ENCODE assay signal across 14 cellular contexts in the genomic region with DNA sequence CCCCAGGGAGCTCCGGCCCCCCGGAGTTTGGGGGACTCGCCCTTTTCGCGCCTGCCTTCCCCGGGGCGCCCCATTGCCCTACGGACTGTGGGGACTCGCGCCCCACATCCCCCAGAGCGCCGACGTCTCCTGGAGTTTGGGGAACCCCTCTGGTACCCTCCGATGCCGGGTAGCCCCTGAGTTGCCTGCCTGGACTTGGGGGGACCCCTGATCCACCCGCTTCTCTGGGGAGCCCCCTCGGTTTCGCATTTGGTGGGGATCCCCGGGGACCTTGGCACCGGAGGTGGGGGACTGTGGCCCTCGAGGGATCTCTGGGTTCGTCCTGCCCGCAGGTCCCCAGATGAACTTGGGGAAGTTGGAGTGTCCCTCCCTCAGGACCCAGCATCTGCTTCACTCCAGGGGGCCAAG. TPM values are rescaled to one million over a fixed set of nuclear protein-coding genes. Genes with fewer than 3 reads are reported as not detected.
DNase-seq lines count a peak whose midpoint lies in the region; ATAC-seq and TF ChIP-seq lines count a peak whose summit lies in the region.
"Had no signal": no experiment of that assay in that cellular context is flagged by ENCODE, and none has a peak within 500 bp of the region (broad histone marks: within the 10 kb centered on the region; RNA-seq: fewer than 3 reads in every experiment).

No MANE protein-coding gene starts in this region.

- no peak for TF ChIP-seq CTCF in liver (IDR thresholded peaks at IDR 0.05; ENCODE audit: low read depth, low read length, missing input control)
- TF ChIP-seq CTCF in spleen (IDR thresholded peaks at IDR 0.05 in 8 of 11, conservative IDR thresholded peaks at IDR 0.05 in 3 of 11) = no peak

- H3K4me1 Mint-ChIP-seq in activated naive CD4-positive, alpha-beta T cell treated with anti-CD3 and anti-CD28 coated beads, Interleukin-2, amount 10 ng/mL, durations not matched to agents 7 days and 5 days = peaks cover 9% of the 10 kb centered on the region
- H3K4me1 Mint-ChIP-seq in activated naive CD8-positive, alpha-beta T cell (ENCODE audit: low read depth) = peaks cover 8% of the 10 kb centered on the region
- H3K4me1 Mint-ChIP-seq in stimulated activated naive B cell treated with anti-CD40 and anti-IgM and Interleukin-4, amounts not matched to agents 10 μg/mL and 1 μg/mL and 100 μg/mL, for 72 hours = peaks cover 10 to 12% of the 10 kb centered on the region in 2 donors

- CTCF ChIA-PET in activated naive CD4-positive, alpha-beta T cell treated with anti-CD3 and anti-CD28 coated beads, Interleukin-2, amount 10 ng/mL, durations not matched to agents 7 days and 5 days (lab: Charles Lee) = no interaction called here

- no peak for TF ChIP-seq RAD21 in liver (IDR thresholded peaks at IDR 0.05)

- no peak overlapping the region for H3K27ac ChIP-seq in liver (ENCODE audit: low read depth in 1 of 2, low read length in 2 of 2)
- no peak overlapping the region for H3K27ac ChIP-seq in spleen

- H3K27ac Mint-ChIP-seq in activated naive CD4-positive, alpha-beta T cell treated with anti-CD3 and anti-CD28 coated beads, Interleukin-2, amount 10 ng/mL, durations not matched to agents 7 days and 5 days = no peak overlapping the region
- H3K27ac Mint-ChIP-seq in activated naive CD8-positive, alpha-beta T cell = no peak overlapping the region
- H3K27ac Mint-ChIP-seq in stimulated activated naive B cell treated with anti-CD40 and anti-IgM and Interleukin-4, amounts not matched to agents 10 μg/mL and 1 μg/mL and 100 μg/mL, for 72 hours = no peak overlapping the region

- DNase-seq in activated naive CD4-positive, alpha-beta T cell treated with anti-CD3 and anti-CD28 coated beads, Interleukin-2, amount 10 ng/mL, durations not matched to agents 7 days and 5 days = no peak
- DNase-seq in activated naive CD4-positive, alpha-beta T cell treated with anti-CD3 and anti-CD28 coated beads, Interleukin-2, amount 50 U/mL, for 16 hours = no peak
- DNase-seq in stimulated activated naive B cell treated with anti-CD40 and anti-IgM and Interleukin-4, amounts not matched to agents 10 μg/mL and 1 μg/mL and 100 μg/mL, for 72 hours = no peak
- no peak for DNase-seq in spleen
- DNase-seq in sciatic nerve (ENCODE audit: low spot score) = no peak
- no peak for DNase-seq in mesenteric fat pad (ENCODE audit: low spot score)
- DNase-seq: activated T-cell treated with anti-CD3 and anti-CD28 coated beads, Interleukin-2, amount 50 U/mL, for 1 hour; dermis blood vessel endothelial cell; midbrain; NCI-H187 treated with DMSO at 0.1 percent for 48 hours; T-helper 9 cell had no signal

- no peak for ATAC-seq in stimulated activated naive B cell treated with anti-CD40 and anti-IgM and Interleukin-4, amounts not matched to agents 10 μg/mL and 1 μg/mL and 100 μg/mL, for 72 hours (replicated peaks)
- no peak for ATAC-seq in sciatic nerve

- no peaks in the 10 kb centered on the region for H3K9me3 Mint-ChIP-seq in activated naive CD4-positive, alpha-beta T cell treated with anti-CD3 and anti-CD28 coated beads, Interleukin-2, amount 10 ng/mL, durations not matched to agents 7 days and 5 days
- no peaks in the 10 kb centered on the region for H3K9me3 Mint-ChIP-seq in activated naive CD8-positive, alpha-beta T cell (ENCODE audit: low read depth)
- no peaks in the 10 kb centered on the region for H3K9me3 Mint-ChIP-seq in stimulated activated naive B cell treated with anti-CD40 and anti-IgM and Interleukin-4, amounts not matched to agents 10 μg/mL and 1 μg/mL and 100 μg/mL, for 72 hours

- TF ChIP-seq POLR2A in spleen (IDR thresholded peaks at IDR 0.05) = no peak

- H3K4me3 ChIP-seq in liver (ENCODE audit: low read depth in 1 of 3, low read length in 3 of 3) (peak overlapping the region in 2 of 3 donors; percentile 2 to 73), spleen (peak overlapping the region in 1 of 8 donors; percentile 58)

- H3K36me3 Mint-ChIP-seq in activated naive CD4-positive, alpha-beta T cell treated with anti-CD3 and anti-CD28 coated beads, Interleukin-2, amount 10 ng/mL, durations not matched to agents 7 days and 5 days = peaks cover 2% of the 10 kb centered on the region
- H3K36me3 Mint-ChIP-seq in activated naive CD8-positive, alpha-beta T cell = no peaks in the 10 kb centered on the region
- H3K36me3 Mint-ChIP-seq in stimulated activated naive B cell treated with anti-CD40 and anti-IgM and Interleukin-4, amounts not matched to agents 10 μg/mL and 1 μg/mL and 100 μg/mL, for 72 hours = peaks cover 2 to 4% of the 10 kb centered on the region in 2 donors

- H3K9ac ChIP-seq in liver (ENCODE audit: low read depth in 1 of 2, low read length in 2 of 2) = no peak overlapping the region

- no peaks in the 10 kb centered on the region for H3K27me3 ChIP-seq in liver (ENCODE audit: control insufficient read depth in 4 of 4, insufficient read depth in 4 of 4, low read length in 3 of 4)
- peaks cover 4 to 87% (median 81%) of the 10 kb centered on the region in 7 donors for H3K27me3 ChIP-seq in spleen (replicated peaks in 1 of 7)

- WGBS in liver = 39% methylated on average over 23 of the region's 23 CpGs
- WGBS in spleen, 5 donors = 17 to 26% (median 24%) methylated on average over 7 to 23 of the region's 23 CpGs

- H3K27me3 Mint-ChIP-seq in activated naive CD4-positive, alpha-beta T cell treated with anti-CD3 and anti-CD28 coated beads, Interleukin-2, amount 10 ng/mL, durations not matched to agents 7 days and 5 days = peaks cover 78% of the 10 kb centered on the region
- H3K27me3 Mint-ChIP-seq in activated naive CD8-positive, alpha-beta T cell = peaks cover 14% of the 10 kb centered on the region
- H3K27me3 Mint-ChIP-seq in stimulated activated naive B cell treated with anti-CD40 and anti-IgM and Interleukin-4, amounts not matched to agents 10 μg/mL and 1 μg/mL and 100 μg/mL, for 72 hours = peaks cover 38 to 68% of the 10 kb centered on the region in 2 donors

- peak overlapping the region; percentile 46 for H3K4me3 Mint-ChIP-seq in activated naive CD4-positive, alpha-beta T cell treated with anti-CD3 and anti-CD28 coated beads, Interleukin-2, amount 10 ng/mL, durations not matched to agents 7 days and 5 days
- H3K4me3 Mint-ChIP-seq in activated naive CD8-positive, alpha-beta T cell = peak overlapping the region; percentile 38
- H3K4me3 Mint-ChIP-seq in stimulated activated naive B cell treated with anti-CD40 and anti-IgM and Interleukin-4, amounts not matched to agents 10 μg/mL and 1 μg/mL and 100 μg/mL, for 72 hours = peak overlapping the region; percentile 79 to 81

- intact Hi-C loops in spleen (cut with DNase I; ENCODE audit: low total_unique reads) = loop anchor here (10.0 kb wide), 1 partner anchor 88 kb away; no protein-coding TSS in a partner anchor
- intact Hi-C loops in sciatic nerve (cut with DNase I) = loop anchor here (10.0 kb wide), 1 partner anchor 108 kb away; no protein-coding TSS in a partner anchor

- H3K36me3 ChIP-seq in liver (ENCODE audit: control insufficient read depth in 4 of 4, insufficient read depth in 3 of 4, low read depth in 1 of 4, low read length in 3 of 4) (no peaks in the 10 kb centered on the region), spleen (no peaks in the 10 kb centered on the region)

- H3K9me3 ChIP-seq in liver (ENCODE audit: control insufficient read depth in 4 of 4, low read length in 3 of 4) (no peaks in the 10 kb centered on the region), spleen (no peaks in the 10 kb centered on the region)

- peaks cover 18 to 61% (median 39%) of the 10 kb centered on the region in 4 donors for H3K4me1 ChIP-seq in liver (ENCODE audit: control insufficient read depth in 4 of 4, insufficient read depth in 4 of 4, low read length in 3 of 4)
- peaks cover 0 to 47% (median 30%) of the 10 kb centered on the region in 6 donors for H3K4me1 ChIP-seq in spleen

TF ChIP-seq in liver, 16 proteins besides CTCF, POLR2A, EP300 and RAD21 (continues in another document):
- no peak for TF ChIP-seq JUND (IDR thresholded peaks at IDR 0.05)
- TF ChIP-seq RXRA (IDR thresholded peaks at IDR 0.05) = no peak
- TF ChIP-seq, protein P1, sequence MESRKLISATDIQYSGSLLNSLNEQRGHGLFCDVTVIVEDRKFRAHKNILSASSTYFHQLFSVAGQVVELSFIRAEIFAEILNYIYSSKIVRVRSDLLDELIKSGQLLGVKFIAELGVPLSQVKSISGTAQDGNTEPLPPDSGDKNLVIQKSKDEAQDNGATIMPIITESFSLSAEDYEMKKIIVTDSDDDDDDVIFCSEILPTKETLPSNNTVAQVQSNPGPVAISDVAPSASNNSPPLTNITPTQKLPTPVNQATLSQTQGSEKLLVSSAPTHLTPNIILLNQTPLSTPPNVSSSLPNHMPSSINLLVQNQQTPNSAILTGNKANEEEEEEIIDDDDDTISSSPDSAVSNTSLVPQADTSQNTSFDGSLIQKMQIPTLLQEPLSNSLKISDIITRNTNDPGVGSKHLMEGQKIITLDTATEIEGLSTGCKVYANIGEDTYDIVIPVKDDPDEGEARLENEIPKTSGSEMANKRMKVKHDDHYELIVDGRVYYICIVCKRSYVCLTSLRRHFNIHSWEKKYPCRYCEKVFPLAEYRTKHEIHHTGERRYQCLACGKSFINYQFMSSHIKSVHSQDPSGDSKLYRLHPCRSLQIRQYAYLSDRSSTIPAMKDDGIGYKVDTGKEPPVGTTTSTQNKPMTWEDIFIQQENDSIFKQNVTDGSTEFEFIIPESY (IDR thresholded peaks at IDR 0.05) = no peak

RNA-seq across cellular contexts. Expression of a gene that starts 0.8 kb away (rescaled TPM):
- total RNA-seq in liver = 1 to 10 TPM in 1 of 2 donors, under 1 TPM in 1; 0.98 to 6.2 TPM
- 1 to 10 TPM; 2.5 to 9.8 TPM for polyA plus RNA-seq in liver
- not detected for total RNA-seq in spleen
- not detected for polyA plus RNA-seq in spleen
- total RNA-seq in sciatic nerve = not detected
- total RNA-seq in mesenteric fat pad = not detected
- total RNA-seq: dermis blood vessel endothelial cell had no signal
- polyA plus RNA-seq: AG04450 had no signal

RNA-seq across cellular contexts. Expression of a gene that starts 11.1 kb away (rescaled TPM):
- 10 to 100 TPM; 14.6 to 15.7 TPM for total RNA-seq in liver
- 10 to 100 TPM; 51.9 to 79.8 TPM for polyA plus RNA-seq in liver
- total RNA-seq in spleen = 10 to 100 TPM; 35.8 to 69.6 (median 43.9) TPM
- 100 to 1,000 TPM in 1 of 3 donors, 10 to 100 TPM in 2; 82.9 to 134 (median 88.6) TPM for polyA plus RNA-seq in spleen
- 21.4 TPM for total RNA-seq in sciatic nerve
- 53.2 TPM for total RNA-seq in mesenteric fat pad

RNA-seq across cellular contexts. Expression of a gene that starts 17.3 kb away (rescaled TPM):
- total RNA-seq in liver (100 to 1,000 TPM in 1 of 2 donors, 10 to 100 TPM in 1; 80.5 to 135 TPM), spleen (100 to 1,000 TPM; 333 to 672 (median 514) TPM), sciatic nerve (550 TPM), mesenteric fat pad (243 TPM)
- polyA plus RNA-seq in liver (100 to 1,000 TPM in 1 of 2 donors, 10 to 100 TPM in 1; 41.1 to 113 TPM), spleen (100 to 1,000 TPM; 406 to 894 (median 843) TPM)

RNA-seq across cellular contexts. Expression of a gene that starts 38.1 kb away (rescaled TPM):
- 10 to 100 TPM in 1 of 2 donors, 1 to 10 TPM in 1; 9.1 to 22.9 TPM for total RNA-seq in liver
- polyA plus RNA-seq in liver = 10 to 100 TPM in 1 of 2 donors, 1 to 10 TPM in 1; 2.9 to 14.6 TPM
- 100 to 1,000 TPM in 4 of 7 donors, 10 to 100 TPM in 3; 42.1 to 223 (median 138) TPM for total RNA-seq in spleen
- 10 to 100 TPM; 16.5 to 48.9 (median 19.1) TPM for polyA plus RNA-seq in spleen
- total RNA-seq in sciatic nerve = 117 TPM
- 156 TPM for total RNA-seq in mesenteric fat pad

RNA-seq across cellular contexts. Expression of a gene that starts 44.9 kb away (rescaled TPM):
- total RNA-seq in liver (10 to 100 TPM; 20.2 to 44.5 TPM), spleen (100 to 1,000 TPM in 4 of 7 donors, 10 to 100 TPM in 3; 49.1 to 131 (median 102) TPM), sciatic nerve (90.9 TPM), mesenteric fat pad (189 TPM)
- polyA plus RNA-seq in liver (100 to 1,000 TPM; 246 to 315 TPM), spleen (100 to 1,000 TPM; 164 to 166 (median 165) TPM)
